ENCODE assay signal across 1 cellular context in genomic region chr3:42012378-42012934, GRCh38.
TF ChIP-seq lines count a peak whose summit lies in the region.

No MANE protein-coding gene starts in this region.

TF ChIP-seq in GM12878, 131 proteins besides CTCF, POLR2A, EP300 and RAD21 (continued from another document):
- TF ChIP-seq PAX5 (IDR thresholded peaks at IDR 0.05; ENCODE audit: borderline replicate concordance, low read depth, low read length) (no peak), CUX1 (IDR thresholded peaks at IDR 0.05; ENCODE audit: insufficient replicate concordance, low read depth, low read length) (no peak), WRNIP1 (IDR thresholded peaks at IDR 0.05; ENCODE audit: borderline replicate concordance, low read depth, low read length) (no peak), ZNF622 (IDR thresholded peaks at IDR 0.05) (no peak), ATF7 (IDR thresholded peaks at IDR 0.05; ENCODE audit: low read depth) (peak; percentile 98), NR2C1 (IDR thresholded peaks at IDR 0.05) (peak; percentile 51; the same call in 1 of the 2 replicates), MXI1 (IDR thresholded peaks at IDR 0.05; ENCODE audit: low read depth, low read length) (no peak; the same call in 1 of the 2 replicates), CREM (IDR thresholded peaks at IDR 0.05; ENCODE audit: low read depth) (no peak), TCF12 (IDR thresholded peaks at IDR 0.05; ENCODE audit: low read depth, low read length) (no peak), E2F8 (IDR thresholded peaks at IDR 0.05; ENCODE audit: low read depth, partially characterized antibody) (no peak), JUND (IDR thresholded peaks at IDR 0.05; ENCODE audit: low read depth, low read length) (peak; percentile 81), RFX5 (IDR thresholded peaks at IDR 0.05; ENCODE audit: low read depth, low read length) (no peak), PBX3 (IDR thresholded peaks at IDR 0.05; ENCODE audit: insufficient replicate concordance, low read depth, low read length) (no peak), FOXK2 (IDR thresholded peaks at IDR 0.05) (peak; percentile 95), ZSCAN29 (IDR thresholded peaks at IDR 0.05) (peak; percentile 70; the same call in 1 of the 2 replicates), EGR1 (IDR thresholded peaks at IDR 0.05; ENCODE audit: borderline replicate concordance in 1 of 2, low read depth in 2 of 2, low read length in 2 of 2) (no peak), BACH1 (IDR thresholded peaks at IDR 0.05; ENCODE audit: borderline replicate concordance) (no peak), ZNF217 (IDR thresholded peaks at IDR 0.05) (no peak), STAT1 (conservative IDR thresholded peaks at IDR 0.05) (no peak), TCF7 (IDR thresholded peaks at IDR 0.05; ENCODE audit: borderline replicate concordance) (no peak)
